Comparison of ENCODE assay signal across 27 cellular contexts in genomic region chr11:58127350-58127749, GRCh38. TPM values are rescaled to one million over a fixed set of nuclear protein-coding genes. Genes with fewer than 3 reads are reported as not detected.
"Had no signal": no experiment of that assay in that cellular context is flagged by ENCODE, and none has a peak within 500 bp of the region (broad histone marks: within the 10 kb centered on the region; RNA-seq: fewer than 3 reads in every experiment).

No MANE protein-coding gene starts in this region.

- H3K27me3 ChIP-seq: brain microvascular endothelial cell, cardiac muscle cell, Peyer's patch, SJCRH30 had no signal

- H3K36me3 ChIP-seq: brain microvascular endothelial cell, cardiac muscle cell, Peyer's patch, SJCRH30 had no signal

- H3K4me2 ChIP-seq: KMS-11, SK-N-SH had no signal

- ATAC-seq: activated naive CD4-positive, alpha-beta T cell treated with anti-CD3 and anti-CD28 coated beads, Interleukin-2, amount 50 U/mL, for 72 hours; activated naive CD8-positive, alpha-beta T cell treated with anti-CD3 and anti-CD28 coated beads, Interleukin-2, amount 50 U/mL, for 24 hours; activated T-cell treated with anti-CD3 and anti-CD28 coated beads, Interleukin-2, amount 50 U/mL, for 4 hours had no signal

- H3K4me3 ChIP-seq: cardiac muscle cell, Peyer's patch, SJCRH30 had no signal

- H3K9me3 ChIP-seq: Peyer's patch, SJCRH30, SK-N-SH had no signal

- H3K27ac ChIP-seq: brain microvascular endothelial cell, cardiac muscle cell, KMS-11, Peyer's patch, RWPE1, SJCRH30 had no signal

- DNase-seq: activated CD4-positive, alpha-beta T cell treated with anti-CD3 and anti-CD28 coated beads for 1 hour; activated CD4-positive, alpha-beta T cell treated with anti-CD3 and anti-CD28 coated beads, Interleukin-2, amount 10 ng/mL, durations not matched to agents 24 days and 14 days; activated CD4-positive, alpha-beta T cell treated with anti-CD3 and anti-CD28 coated beads, Interleukin-2, amount 50 U/mL, for 48 hours; activated effector memory CD4-positive, alpha-beta T cell treated with anti-CD3 and anti-CD28 coated beads, Interleukin-2, amount 50 U/mL, for 16 hours; activated naive CD4-positive, alpha-beta T cell treated with Interleukin-2 at 50 U/mL for 16 hours; activated naive CD8-positive, alpha-beta T cell treated with anti-CD3 and anti-CD28 coated beads, Interleukin-2, amount 50 U/mL, for 24 hours; activated T-cell treated with anti-CD3 and anti-CD28 coated beads, Interleukin-2, amount 50 U/mL, for 4 hours; amniotic stem cell; brain microvascular endothelial cell; cerebellar nuclear complex; MV-4-11; NCI-H1092 treated with DMSO at 0.1 percent for 48 hours; NCI-H1417 treated with DMSO at 0.1 percent for 48 hours; NCI-H1694; NCI-H2029; NCI-H446; NCI-H524; Peyer's patch; Right ventricle myocardium superior; SJCRH30; SK-N-SH; T-helper 1 cell had no signal

- H3K4me1 ChIP-seq: Peyer's patch, SJCRH30 had no signal

RNA-seq across cellular contexts. Expression of gene OR9I1, which starts 2.0 kb away (rescaled TPM):
- total RNA-seq: activated CD4-positive, alpha-beta T cell treated with anti-CD3 and anti-CD28 coated beads, Interleukin-2, amount 10 ng/mL, durations not matched to agents 24 days and 14 days; activated naive CD4-positive, alpha-beta T cell treated with anti-CD3 and anti-CD28 coated beads, Interleukin-2, amount 50 U/mL, for 72 hours; activated T-cell treated with anti-CD3 and anti-CD28 coated beads, Interleukin-2, amount 50 U/mL, for 4 hours; cardiac muscle cell; MCF 10A; Peyer's patch; Right ventricle myocardium superior; SJCRH30 had no signal
